In genomic region chr1:87333692-87334347, GRCh38 we compare ENCODE assay signal across 9 cellular contexts. TPM values are rescaled to one million over a fixed set of nuclear protein-coding genes. Genes with fewer than 3 reads are reported as not detected.
A peak's percentile ranks its signal among the peaks of the same experiment; 100 is the strongest.
DNase-seq lines count a peak whose midpoint lies in the region; ATAC-seq and TF ChIP-seq lines count a peak whose summit lies in the region.
"Had no signal": no experiment of that assay in that cellular context is flagged by ENCODE, and none has a peak within 500 bp of the region (broad histone marks: within the 10 kb centered on the region; RNA-seq: fewer than 3 reads in every experiment).

No MANE protein-coding gene starts in this region.

- CTCF ChIA-PET in Caco-2 (lab: Charles Lee), result no interaction called here

- no peaks in the 10 kb centered on the region for H3K4me1 Mint-ChIP-seq in Caco-2 (ENCODE audit: low read depth, unreplicated experiment)
- H3K4me1 Mint-ChIP-seq in activated naive CD8-positive, alpha-beta T cell treated with anti-CD3 and anti-CD28 coated beads, Interleukin-2, amount 10 ng/mL, durations not matched to agents 7 days and 5 days, result peaks cover 52% of the 10 kb centered on the region

- no peaks in the 10 kb centered on the region for H3K27me3 Mint-ChIP-seq in Caco-2 (ENCODE audit: insufficient read depth, unreplicated experiment)
- H3K27me3 Mint-ChIP-seq in activated naive CD8-positive, alpha-beta T cell treated with anti-CD3 and anti-CD28 coated beads, Interleukin-2, amount 10 ng/mL, durations not matched to agents 7 days and 5 days, result no peaks in the 10 kb centered on the region

- POLR2A ChIA-PET in Caco-2 (lab: Charles Lee), result no interaction called here
- POLR2A ChIA-PET in activated naive CD8-positive, alpha-beta T cell treated with anti-CD3 and anti-CD28 coated beads, Interleukin-2, amount 10 ng/mL, durations not matched to agents 7 days and 5 days (lab: Charles Lee), result interaction anchor here (1.1 to 3.3 kb wide), 2 partner anchors 7 to 629 kb away, joined by 3 to 11 read pairs; partner anchors contain the start of gene SH3GLB1

- no peaks in the 10 kb centered on the region for H3K27me3 ChIP-seq in Caco-2 (replicated peaks; ENCODE audit: control insufficient read depth, insufficient read depth, low read length)
- H3K27me3 ChIP-seq in layer of hippocampus (ENCODE audit: control insufficient read depth, insufficient read depth, low read length), result no peaks in the 10 kb centered on the region

- no peak overlapping the region for H3K27ac Mint-ChIP-seq in Caco-2 (ENCODE audit: unreplicated experiment)
- H3K27ac Mint-ChIP-seq in activated naive CD8-positive, alpha-beta T cell treated with anti-CD3 and anti-CD28 coated beads, Interleukin-2, amount 10 ng/mL, durations not matched to agents 7 days and 5 days, result peak overlapping the region; percentile 98

- H3K4me1 ChIP-seq in Caco-2 (no peaks in the 10 kb centered on the region), urinary bladder (ENCODE audit: insufficient read depth) (no peaks in the 10 kb centered on the region)
- H3K4me1 ChIP-seq: parathyroid adenoma had no signal

- H3K36me3 ChIP-seq in Caco-2 (ENCODE audit: control insufficient read depth, insufficient read depth, low read length) (no peaks in the 10 kb centered on the region), urinary bladder (ENCODE audit: insufficient read depth) (no peaks in the 10 kb centered on the region)

- intact Hi-C loops in Caco-2 (cut with micrococcal nuclease; ENCODE audit: unreplicated experiment), result no loop called here

- peak; percentile 50 for ATAC-seq in HG03378 (IDR thresholded peaks at IDR 0.05; ENCODE audit: unreplicated experiment)
- ATAC-seq in activated naive CD8-positive, alpha-beta T cell treated with anti-CD3 and anti-CD28 coated beads, Interleukin-2, amount 10 ng/mL, durations not matched to agents 7 days and 5 days (ENCODE audit: low read depth), result no peak
- no peak for ATAC-seq in GM19455 (IDR thresholded peaks at IDR 0.05; ENCODE audit: unreplicated experiment)

- peak overlapping the region; percentile 52 for H3K27ac ChIP-seq in layer of hippocampus (ENCODE audit: low read depth, low read length)
- H3K27ac ChIP-seq in urinary bladder (ENCODE audit: low read depth), result no peak overlapping the region
- H3K27ac ChIP-seq: parathyroid adenoma had no signal

- WGBS in urinary bladder, result 29% methylated on average over 10 of the region's 10 CpGs

- no TSS peak for BruUV-seq in Caco-2 (replicated peaks; lab: Mats Ljungman, UMichigan)

- peaks cover 65% of the 10 kb centered on the region for H3K36me3 Mint-ChIP-seq in Caco-2 (ENCODE audit: insufficient read depth, unreplicated experiment)
- H3K36me3 Mint-ChIP-seq in activated naive CD8-positive, alpha-beta T cell treated with anti-CD3 and anti-CD28 coated beads, Interleukin-2, amount 10 ng/mL, durations not matched to agents 7 days and 5 days, result peaks cover 16% of the 10 kb centered on the region

- no peaks in the 10 kb centered on the region for H3K9me3 Mint-ChIP-seq in Caco-2 (ENCODE audit: unreplicated experiment)
- H3K9me3 Mint-ChIP-seq in activated naive CD8-positive, alpha-beta T cell treated with anti-CD3 and anti-CD28 coated beads, Interleukin-2, amount 10 ng/mL, durations not matched to agents 7 days and 5 days, result no peaks in the 10 kb centered on the region

- no peak for TF ChIP-seq CTCF in Caco-2 (IDR thresholded peaks at IDR 0.05; ENCODE audit: insufficient read depth in 1 of 2, low read depth in 1 of 2, low read length in 1 of 2, severe bottlenecking in 1 of 2, unreplicated experiment in 1 of 2)

- no peaks in the 10 kb centered on the region for H3K9me3 ChIP-seq in Caco-2

- H3K4me3 ChIP-seq in Caco-2 (ENCODE audit: low read depth, low read length) (no peak overlapping the region), urinary bladder (ENCODE audit: low read depth, low read length) (peak overlapping the region; percentile 91)

- no peak for DNase-seq in Caco-2
- DNase-seq in activated naive CD8-positive, alpha-beta T cell treated with anti-CD3 and anti-CD28 coated beads, Interleukin-2, amount 10 ng/mL, durations not matched to agents 7 days and 5 days, result no peak
- no peak for DNase-seq in cerebellar nuclear complex (lab: John Stamatoyannopoulos, UW)
- no peak for DNase-seq in NCI-H774 (lab: John Stamatoyannopoulos, UW)

- H3K4me3 Mint-ChIP-seq in Caco-2 (ENCODE audit: unreplicated experiment), result peak overlapping the region; percentile 56
- H3K4me3 Mint-ChIP-seq in activated naive CD8-positive, alpha-beta T cell treated with anti-CD3 and anti-CD28 coated beads, Interleukin-2, amount 10 ng/mL, durations not matched to agents 7 days and 5 days, result peak overlapping the region; percentile 98

RNA-seq across cellular contexts. Expression of gene LMO4, which starts 5.1 kb away (rescaled TPM):
- total RNA-seq in Caco-2 (2022) (50.4 and 53.8 TPM in 2 replicates), urinary bladder (150 TPM)
- total RNA-seq in activated naive CD8-positive, alpha-beta T cell treated with anti-CD3 and anti-CD28 coated beads, Interleukin-2, amount 10 ng/mL, durations not matched to agents 7 days and 5 days, result 10 to 100 TPM; 35.7 to 43.1 TPM
- 89.5 TPM for polyA plus RNA-seq in urinary bladder
